Comparison of ENCODE assay signal across 20 cellular contexts in the genomic region with DNA sequence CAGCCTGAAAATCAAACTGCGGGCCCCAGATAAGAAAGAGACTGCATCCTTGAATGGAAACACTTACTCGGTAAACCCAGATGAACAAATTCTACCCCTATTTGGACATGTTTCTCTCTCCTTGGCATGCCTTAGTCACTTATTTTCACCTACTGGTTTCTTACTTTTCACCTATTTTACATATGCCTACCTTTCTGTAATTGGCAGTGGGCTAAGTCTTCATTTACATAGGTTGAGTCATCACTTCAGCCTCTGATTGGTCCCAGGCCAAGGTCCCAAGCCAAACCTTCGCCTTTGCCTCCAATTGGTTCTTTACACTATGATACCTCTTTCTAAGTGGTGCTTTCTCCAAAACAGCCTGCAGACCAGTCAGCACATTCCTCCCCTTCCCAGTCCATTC.
A peak's percentile ranks its signal among the peaks of the same experiment; 100 is the strongest.
DNase-seq lines count a peak whose midpoint lies in the region; ATAC-seq and TF ChIP-seq lines count a peak whose summit lies in the region.
"Had no signal": no experiment of that assay in that cellular context is flagged by ENCODE, and none has a peak within 500 bp of the region (broad histone marks: within the 10 kb centered on the region; RNA-seq: fewer than 3 reads in every experiment).

No MANE protein-coding gene starts in this region.

- no peak overlapping the region for H4K91ac ChIP-seq in IMR-90 (ENCODE audit: insufficient read depth, low read depth, low read length)

- no peaks in the 10 kb centered on the region for H4K20me1 ChIP-seq in IMR-90 (ENCODE audit: insufficient read depth, low read length)

- H3K27me3 ChIP-seq in IMR-90 (ENCODE audit: control insufficient read depth, insufficient read depth, low read length), result no peaks in the 10 kb centered on the region; the same call in 1 of the 2 replicates
- peaks cover 11% of the 10 kb centered on the region for H3K27me3 ChIP-seq in endodermal cell (ENCODE audit: control insufficient read depth, insufficient read depth, low read length, poor library complexity, severe bottlenecking)
- H3K27me3 ChIP-seq: adrenal gland, right lobe of liver had no signal

- no peak overlapping the region for H2AFZ ChIP-seq in IMR-90 (replicated peaks; ENCODE audit: low read length, poor library complexity)
- H2AFZ ChIP-seq: parathyroid adenoma had no signal

- H3K27me3 Mint-ChIP-seq in activated CD4-positive, alpha-beta T cell treated with anti-CD3 and anti-CD28 coated beads for 36 hours, result no peaks in the 10 kb centered on the region
- H3K27me3 Mint-ChIP-seq in endodermal cell (ENCODE audit: insufficient read depth), result peaks cover 31% of the 10 kb centered on the region

- dilution Hi-C loops in IMR-90 (cut with HindIII; ENCODE audit: low sequenced_read_pairs, unreplicated experiment), result no loop called here

- H3K9me3 Mint-ChIP-seq in activated CD4-positive, alpha-beta T cell treated with anti-CD3 and anti-CD28 coated beads for 36 hours (ENCODE audit: low read depth), result peaks cover 3% of the 10 kb centered on the region
- peaks cover 1% of the 10 kb centered on the region for H3K9me3 Mint-ChIP-seq in endodermal cell
- H3K9me3 Mint-ChIP-seq: nephron progenitor cell had no signal

- TF ChIP-seq POLR2A in IMR-90 (IDR thresholded peaks at IDR 0.05; ENCODE audit: low read depth, low read length), result no peak

- CTCF ChIA-PET in activated CD4-positive, alpha-beta T cell treated with anti-CD3 and anti-CD28 coated beads for 36 hours (lab: Charles Lee), result no interaction called here
- CTCF ChIA-PET in IMR-90 (lab: Yijun Ruan, JAX), result no interaction called here

- H3K36me3 ChIP-seq in IMR-90 (ENCODE audit: control insufficient read depth, insufficient read depth, low read length) (no peaks in the 10 kb centered on the region), endodermal cell (ENCODE audit: control insufficient read depth, insufficient read depth, low read length) (no peaks in the 10 kb centered on the region)
- H3K36me3 ChIP-seq: adrenal gland, right lobe of liver had no signal

- H3K9me1 ChIP-seq in IMR-90 (ENCODE audit: insufficient read depth, low read length), result no peaks in the 10 kb centered on the region

- H3K4me3 ChIP-seq in IMR-90 (ENCODE audit: insufficient read depth, low read depth, low read length) (no peak overlapping the region), endodermal cell (ENCODE audit: low read length) (no peak overlapping the region)
- H3K4me3 ChIP-seq: adrenal gland, right lobe of liver had no signal

- H3K36me3 Mint-ChIP-seq in activated CD4-positive, alpha-beta T cell treated with anti-CD3 and anti-CD28 coated beads for 36 hours (ENCODE audit: low read depth), result no peaks in the 10 kb centered on the region
- no peaks in the 10 kb centered on the region for H3K36me3 Mint-ChIP-seq in endodermal cell (ENCODE audit: low read depth)

- no peak overlapping the region for H3K56ac ChIP-seq in IMR-90 (ENCODE audit: extremely low read depth, insufficient read depth, low read length)

- no peaks in the 10 kb centered on the region for H3K4me1 ChIP-seq in IMR-90 (ENCODE audit: control insufficient read depth, insufficient read depth, low read length)
- H3K4me1 ChIP-seq in endodermal cell (ENCODE audit: control insufficient read depth, insufficient read depth, low read length), result peaks cover 2% of the 10 kb centered on the region
- H3K4me1 ChIP-seq: adrenal gland, parathyroid adenoma had no signal

- H2BK20ac ChIP-seq in IMR-90 (ENCODE audit: low read depth, low read length), result no peak overlapping the region

- H2AK5ac ChIP-seq in IMR-90 (ENCODE audit: low read depth, low read length), result no peak overlapping the region

- H3K4ac ChIP-seq in IMR-90 (ENCODE audit: low read depth, low read length), result no peak overlapping the region

- H3K27ac ChIP-seq in IMR-90 (ENCODE audit: insufficient read depth, low read length) (no peak overlapping the region), endodermal cell (ENCODE audit: low read depth, low read length) (no peak overlapping the region)
- H3K27ac ChIP-seq: adrenal gland, KMS-11, parathyroid adenoma, right lobe of liver had no signal

- no peak for TF ChIP-seq RAD21 in IMR-90 (IDR thresholded peaks at IDR 0.05; ENCODE audit: low read length)

- H3K18ac ChIP-seq in IMR-90 (ENCODE audit: low read depth, low read length), result no peak overlapping the region

- no peak overlapping the region for H2BK15ac ChIP-seq in IMR-90 (ENCODE audit: low read depth, low read length)

- H3K79me1 ChIP-seq in IMR-90 (ENCODE audit: low read depth in 1 of 2, low read length in 2 of 2), result no peaks in the 10 kb centered on the region

- peak; percentile 38 for DNase-seq in activated CD4-positive, alpha-beta T cell treated with anti-CD3 and anti-CD28 coated beads for 36 hours
- no peak for DNase-seq in activated CD4-positive, alpha-beta T cell treated with anti-CD3 and anti-CD28 coated beads, Interleukin-2, amount 50 U/mL, for 4 hours
- DNase-seq in IMR-90, result no peak
- DNase-seq in endodermal cell, result peak; percentile 67
- DNase-seq in stimulated activated CD4-positive, alpha-beta T cell treated with anti-CD3 and anti-CD28 coated beads, Interleukin-4, amount 100 ng/mL, for 1 hour, result peak; percentile 8
- no peak for DNase-seq in NCI-H510A (lab: John Stamatoyannopoulos, UW)
- DNase-seq in NCI-H2171 (lab: John Stamatoyannopoulos, UW), result no peak
- DNase-seq: adrenal gland, AML-193, NCI-H1048, NCI-H187 treated with DMSO at 0.1 percent for 48 hours, NCI-H2227 treated with DMSO at 0.1 percent for 48 hours, NCI-H774, nephron progenitor cell, right lobe of liver, T-helper 9 cell had no signal

- no peaks in the 10 kb centered on the region for H3K9me3 ChIP-seq in IMR-90 (ENCODE audit: control insufficient read depth, insufficient read depth, low read length)
- peaks cover 3% of the 10 kb centered on the region for H3K9me3 ChIP-seq in endodermal cell (ENCODE audit: control insufficient read depth, low read length)
- H3K9me3 ChIP-seq: adrenal gland, right lobe of liver had no signal

- no peak overlapping the region for H3K4me3 Mint-ChIP-seq in activated CD4-positive, alpha-beta T cell treated with anti-CD3 and anti-CD28 coated beads for 36 hours
- no peak overlapping the region for H3K4me3 Mint-ChIP-seq in endodermal cell
- H3K4me3 Mint-ChIP-seq: nephron progenitor cell had no signal

- H2AK9ac ChIP-seq in IMR-90 (replicated peaks; ENCODE audit: low read depth, low read length, poor library complexity), result no peak overlapping the region

- no peak overlapping the region for H2BK5ac ChIP-seq in IMR-90 (ENCODE audit: low read depth, low read length, poor library complexity, severe bottlenecking)

- TF ChIP-seq CTCF in IMR-90 (conservative IDR thresholded peaks at IDR 0.05; ENCODE audit: low read depth, low read length), result no peak
- TF ChIP-seq CTCF in endodermal cell (conservative IDR thresholded peaks at IDR 0.05), result no peak

- 0 out of 2 replicates have a peak overlapping the region, but pooled peaks have one; percentile 4 for H3K14ac ChIP-seq in IMR-90 (replicated peaks; ENCODE audit: low read depth, low read length)

- POLR2A ChIA-PET in activated CD4-positive, alpha-beta T cell treated with anti-CD3 and anti-CD28 coated beads for 36 hours (lab: Charles Lee), result no interaction called here
- POLR2A ChIA-PET in IMR-90 (lab: Charles Lee; ENCODE audit: unreplicated experiment), result no interaction called here

- no peak overlapping the region for H2BK120ac ChIP-seq in IMR-90 (ENCODE audit: low read depth, low read length)

- H3K4me1 Mint-ChIP-seq in activated CD4-positive, alpha-beta T cell treated with anti-CD3 and anti-CD28 coated beads for 36 hours, result peaks cover 41% of the 10 kb centered on the region
- peaks cover 28% of the 10 kb centered on the region for H3K4me1 Mint-ChIP-seq in endodermal cell

- intact Hi-C loops in activated CD4-positive, alpha-beta T cell treated with anti-CD3 and anti-CD28 coated beads for 36 hours (cut with DNase I, micrococcal nuclease), result loop anchor here in 1 of 2 experiments (1.0 to 2.0 kb wide), 3 partner anchors 44 to 111 kb away; partner anchors contain the start of gene DYRK2
- intact Hi-C loops in IMR-90 (cut with micrococcal nuclease), result no loop called here

- no peak overlapping the region for H4K8ac ChIP-seq in IMR-90 (ENCODE audit: low read depth in 2 of 2, low read length in 2 of 2)

- in situ Hi-C loops in IMR-90 (cut with MboI; ENCODE audit: low sequenced_read_pairs), result no loop called here

- no TSS peak for BruUV-seq in IMR-90 (replicated peaks; lab: Mats Ljungman, UMichigan)

- no CpG with 5 or more reads among the region's 3 CpGs for WGBS in IMR-90 (ENCODE audit: extremely low coverage in 2 of 2, insufficient read length in 1 of 2), 2 experiments
- WGBS in endodermal cell (ENCODE audit: insufficient coverage in 1 of 2, insufficient read length in 1 of 2), 2 experiments, result 91 to 94% methylated on average over 3 of the region's 3 CpGs

- no peak overlapping the region for H3K4me2 ChIP-seq in IMR-90 (ENCODE audit: low read depth, low read length)
- H3K4me2 ChIP-seq: KMS-11 had no signal

- H4K5ac ChIP-seq in IMR-90 (ENCODE audit: low read depth, low read length), result no peak overlapping the region

- no peak overlapping the region for H3K23ac ChIP-seq in IMR-90 (ENCODE audit: low read depth, low read length)

- H3K9ac ChIP-seq in IMR-90 (ENCODE audit: low read depth, low read length), result no peak overlapping the region
- H3K9ac ChIP-seq in endodermal cell (ENCODE audit: extremely low read depth, low read length, poor library complexity, severe bottlenecking), result no peak overlapping the region
- H3K9ac ChIP-seq: KMS-11, parathyroid adenoma had no signal

- H3K27ac Mint-ChIP-seq in activated CD4-positive, alpha-beta T cell treated with anti-CD3 and anti-CD28 coated beads for 36 hours, result peak overlapping the region; percentile 86
- H3K27ac Mint-ChIP-seq in endodermal cell, result no peak overlapping the region
- H3K27ac Mint-ChIP-seq: nephron progenitor cell had no signal

- peak; percentile 94 for ATAC-seq in activated CD4-positive, alpha-beta T cell treated with anti-CD3 and anti-CD28 coated beads for 36 hours
- ATAC-seq in IMR-90 (ENCODE audit: low read depth) (no peak), GM18873 (IDR thresholded peaks at IDR 0.05; ENCODE audit: low FRiP score, unreplicated experiment) (no peak)
- ATAC-seq: right lobe of liver, Right ventricle myocardium inferior had no signal

TF ChIP-seq in IMR-90, 13 proteins besides CTCF, POLR2A, EP300 and RAD21:
- TF ChIP-seq SMC3 (IDR thresholded peaks at IDR 0.05; ENCODE audit: low read depth, low read length) (no peak), RFX5 (IDR thresholded peaks at IDR 0.05; ENCODE audit: low read depth, low read length) (no peak)

Comparison
In these comparisons a context has a peak if more than half of its experiments do, and no peak if none do; other contexts are left out.
1. DNase-seq: peak in activated CD4-positive, alpha-beta T cell treated with anti-CD3 and anti-CD28 coated beads for 36 hours (single experiment), endodermal cell (single experiment) and stimulated activated CD4-positive, alpha-beta T cell treated with anti-CD3 and anti-CD28 coated beads, Interleukin-4, amount 100 ng/mL, for 1 hour (single experiment); none in activated CD4-positive, alpha-beta T cell treated with anti-CD3 and anti-CD28 coated beads, Interleukin-2, amount 50 U/mL, for 4 hours (0 of 2), IMR-90 (single experiment), NCI-H510A (single experiment) and NCI-H2171 (single experiment).